ENCODE assay signal across 1 cellular context in genomic region chr20:5488823-5489222, GRCh38.
A peak's percentile ranks its signal among the peaks of the same experiment; 100 is the strongest.
TF ChIP-seq lines count a peak whose summit lies in the region.

No MANE protein-coding gene starts in this region.

TF ChIP-seq in K562, 482 proteins besides CTCF, POLR2A, EP300 and RAD21 (continued from another document and continues in another):
- no peak for TF ChIP-seq CSDE1 (IDR thresholded peaks at IDR 0.05)
- peak; percentile 96 for TF ChIP-seq TCF3 (CRISPR knock-in tag; IDR thresholded peaks at IDR 0.05)
- no peak for TF ChIP-seq NCOA1 (IDR thresholded peaks at IDR 0.05; ENCODE audit: low read depth)
- no peak for TF ChIP-seq BRF2 (IDR thresholded peaks at IDR 0.05; ENCODE audit: borderline replicate concordance, insufficient read depth, insufficient read length)
- peak; percentile 70 for TF ChIP-seq POLR2AphosphoS5 (IDR thresholded peaks at IDR 0.05; ENCODE audit: control insufficient read depth, insufficient read depth, low read depth, low read length)
- TF ChIP-seq ZBTB5 (IDR thresholded peaks at IDR 0.05): no peak
- no peak for TF ChIP-seq MAFK (IDR thresholded peaks at IDR 0.05; ENCODE audit: low read length)
- TF ChIP-seq DDX20 (tag; IDR thresholded peaks at IDR 0.05; ENCODE audit: low read depth): no peak
- no peak for TF ChIP-seq ZFX (CRISPR knock-in tag; IDR thresholded peaks at IDR 0.05)
- TF ChIP-seq MIER1 (IDR thresholded peaks at IDR 0.05; ENCODE audit: low read depth): no peak
- no peak for TF ChIP-seq SMC3 (conservative IDR thresholded peaks at IDR 0.05; ENCODE audit: insufficient read depth, low read depth, low read length)
- TF ChIP-seq ZNF445 (CRISPR knock-in tag; IDR thresholded peaks at IDR 0.05; ENCODE audit: low read depth): no peak
- TF ChIP-seq ILF3 (IDR thresholded peaks at IDR 0.05; ENCODE audit: borderline replicate concordance): no peak
- no peak for TF ChIP-seq SNAPC5 (CRISPR knock-in tag; IDR thresholded peaks at IDR 0.05)
- TF ChIP-seq E2F6 (IDR thresholded peaks at IDR 0.05; ENCODE audit: borderline replicate concordance in 1 of 2, extremely low read depth in 1 of 2, insufficient read depth in 1 of 2, insufficient read length in 1 of 2, low read depth in 1 of 2, low read length in 1 of 2, poor library complexity in 1 of 2, severe bottlenecking in 1 of 2): no peak
- no peak for TF ChIP-seq ZNF398 (CRISPR knock-in tag; IDR thresholded peaks at IDR 0.05)
- no peak for TF ChIP-seq COPS2 (conservative IDR thresholded peaks at IDR 0.05)
- no peak for TF ChIP-seq FOXP4 (CRISPR knock-in tag; IDR thresholded peaks at IDR 0.05; ENCODE audit: borderline replicate concordance)
- TF ChIP-seq IFI16 (CRISPR knock-in tag; IDR thresholded peaks at IDR 0.05): no peak
- peak; percentile 66 for TF ChIP-seq MTA2 (IDR thresholded peaks at IDR 0.05; ENCODE audit: low read depth)
- TF ChIP-seq BCLAF1 (IDR thresholded peaks at IDR 0.05; ENCODE audit: borderline replicate concordance in 1 of 2, control insufficient read depth in 1 of 2, low read depth in 2 of 2, low read length in 1 of 2): no peak
- no peak for TF ChIP-seq ZBTB34 (CRISPR knock-in tag; IDR thresholded peaks at IDR 0.05)
- TF ChIP-seq ERF (CRISPR knock-in tag; IDR thresholded peaks at IDR 0.05): no peak
- TF ChIP-seq TAL1 (IDR thresholded peaks at IDR 0.05): peak; percentile 90
- no peak for TF ChIP-seq ZMIZ1 (IDR thresholded peaks at IDR 0.05; ENCODE audit: low read depth in 2 of 2, low read length in 2 of 2)
- TF ChIP-seq ZFP36 (IDR thresholded peaks at IDR 0.05; ENCODE audit: low read depth, low read length, partially characterized antibody): no peak
- TF ChIP-seq SP1 (CRISPR knock-in tag; IDR thresholded peaks at IDR 0.05): peak; percentile 50; the same call in 1 of the 2 replicates
- TF ChIP-seq RBM17 (IDR thresholded peaks at IDR 0.05; ENCODE audit: borderline replicate concordance, low read depth, low read length): no peak
- no peak for TF ChIP-seq ZEB2 (IDR thresholded peaks at IDR 0.05)
- no peak for TF ChIP-seq MNT (conservative IDR thresholded peaks at IDR 0.05)
- no peak for TF ChIP-seq MTA3 (IDR thresholded peaks at IDR 0.05; ENCODE audit: borderline replicate concordance)
- no peak for TF ChIP-seq SP2 (IDR thresholded peaks at IDR 0.05; ENCODE audit: extremely low read depth, low read depth, low read length, poor library complexity, severe bottlenecking)
- TF ChIP-seq BRD9 (IDR thresholded peaks at IDR 0.05; ENCODE audit: low read depth, partially characterized antibody): no peak
- TF ChIP-seq E4F1 (CRISPR knock-in tag; IDR thresholded peaks at IDR 0.05; ENCODE audit: borderline replicate concordance): no peak
- no peak for TF ChIP-seq PRMT5 (CRISPR knock-in tag; IDR thresholded peaks at IDR 0.05)
- no peak for TF ChIP-seq HDAC2 (IDR thresholded peaks at IDR 0.05)
- TF ChIP-seq MCM2 (IDR thresholded peaks at IDR 0.05; ENCODE audit: low read depth): no peak
- peak; percentile 30 for TF ChIP-seq MEIS2 (IDR thresholded peaks at IDR 0.05; ENCODE audit: partially characterized antibody)
